ENCODE assay signal across 1 cellular context in genomic region chr6:67885081-67886033, GRCh38.
TF ChIP-seq lines count a peak whose summit lies in the region.

No MANE protein-coding gene starts in this region.

TF ChIP-seq in K562, 482 proteins besides CTCF, POLR2A, EP300 and RAD21 (continued from another document and continues in another):
- no peak for TF ChIP-seq CHD7 (IDR thresholded peaks at IDR 0.05; ENCODE audit: low read depth, low read length)
- TF ChIP-seq SRSF1 (IDR thresholded peaks at IDR 0.05; ENCODE audit: low read depth, low read length) = no peak
- no peak for TF ChIP-seq ZNF586 (CRISPR knock-in tag; conservative IDR thresholded peaks at IDR 0.05)
- TF ChIP-seq FOXJ2 (tag; IDR thresholded peaks at IDR 0.05) = no peak
- no peak for TF ChIP-seq ZNF512 (tag; IDR thresholded peaks at IDR 0.05)
- TF ChIP-seq FOXA1 (IDR thresholded peaks at IDR 0.05; ENCODE audit: borderline replicate concordance) = no peak
- TF ChIP-seq HDAC8 (tag; IDR thresholded peaks at IDR 0.05) = no peak
- no peak for TF ChIP-seq RFX5 (IDR thresholded peaks at IDR 0.05; ENCODE audit: low read depth, low read length)
- no peak for TF ChIP-seq HOXB6 (CRISPR knock-in tag; IDR thresholded peaks at IDR 0.05; ENCODE audit: borderline replicate concordance)
- TF ChIP-seq CHAMP1 (IDR thresholded peaks at IDR 0.05) = no peak
- no peak for TF ChIP-seq XRCC5 (IDR thresholded peaks at IDR 0.05; ENCODE audit: low read depth, low read length)
- no peak for TF ChIP-seq KAT8 (IDR thresholded peaks at IDR 0.05; ENCODE audit: low read depth)
- no peak for TF ChIP-seq IRF2 (CRISPR knock-in tag; IDR thresholded peaks at IDR 0.05)
- 0 out of 2 replicates have a peak, but pooled peaks have one; percentile 8 for TF ChIP-seq CC2D1A (IDR thresholded peaks at IDR 0.05)
- TF ChIP-seq GTF2B (IDR thresholded peaks at IDR 0.05; ENCODE audit: extremely low read depth, insufficient read length) = no peak
- TF ChIP-seq ZNF184 (CRISPR knock-in tag; IDR thresholded peaks at IDR 0.05) = no peak
- no peak for TF ChIP-seq DMBX1 (CRISPR knock-in tag; IDR thresholded peaks at IDR 0.05; ENCODE audit: borderline replicate concordance)
- no peak for TF ChIP-seq BRF2 (IDR thresholded peaks at IDR 0.05; ENCODE audit: borderline replicate concordance, insufficient read depth, insufficient read length)
- TF ChIP-seq GTF2E2 (tag; IDR thresholded peaks at IDR 0.05) = 0 out of 2 replicates have a peak, but pooled peaks have one; percentile 11
- TF ChIP-seq ZNF212 (CRISPR knock-in tag; IDR thresholded peaks at IDR 0.05) = no peak
- no peak for TF ChIP-seq HDAC2 (IDR thresholded peaks at IDR 0.05)
- TF ChIP-seq POU5F1 (IDR thresholded peaks at IDR 0.05; ENCODE audit: borderline replicate concordance, low read depth, low read length, partially characterized antibody) = no peak
- no peak for TF ChIP-seq U2AF2 (optimal IDR thresholded peaks at IDR 0.05; ENCODE audit: low read depth, low read length)
- TF ChIP-seq BRCA1 (IDR thresholded peaks at IDR 0.05) = no peak
- no peak for TF ChIP-seq BRCA1 (CRISPR knock-in tag; IDR thresholded peaks at IDR 0.05)
- no peak for TF ChIP-seq ZNF444 (CRISPR knock-in tag; IDR thresholded peaks at IDR 0.05)
- no peak for TF ChIP-seq ZNF316 (IDR thresholded peaks at IDR 0.05)
- TF ChIP-seq CREM (IDR thresholded peaks at IDR 0.05; ENCODE audit: low read depth) = no peak
- no peak for TF ChIP-seq TOE1 (IDR thresholded peaks at IDR 0.05; ENCODE audit: borderline replicate concordance)
- TF ChIP-seq TOE1 (CRISPR knock-in tag; IDR thresholded peaks at IDR 0.05; ENCODE audit: borderline replicate concordance, low read depth) = no peak
- no peak for TF ChIP-seq SMARCE1 (IDR thresholded peaks at IDR 0.05)
- no peak for TF ChIP-seq ESRRB (CRISPR knock-in tag; IDR thresholded peaks at IDR 0.05; ENCODE audit: borderline replicate concordance)
- TF ChIP-seq SMAD3 (CRISPR knock-in tag; conservative IDR thresholded peaks at IDR 0.05) = no peak
- TF ChIP-seq CBFB (CRISPR knock-in tag; IDR thresholded peaks at IDR 0.05) = no peak
- TF ChIP-seq ELF2 (CRISPR knock-in tag; IDR thresholded peaks at IDR 0.05) = 0 out of 2 replicates have a peak, but pooled peaks have one; percentile 15
- TF ChIP-seq POLR2AphosphoS5 (IDR thresholded peaks at IDR 0.05; ENCODE audit: control insufficient read depth, insufficient read depth, low read depth, low read length) = peak; percentile 14; the same call in 1 of the 2 replicates
- TF ChIP-seq, protein P1, sequence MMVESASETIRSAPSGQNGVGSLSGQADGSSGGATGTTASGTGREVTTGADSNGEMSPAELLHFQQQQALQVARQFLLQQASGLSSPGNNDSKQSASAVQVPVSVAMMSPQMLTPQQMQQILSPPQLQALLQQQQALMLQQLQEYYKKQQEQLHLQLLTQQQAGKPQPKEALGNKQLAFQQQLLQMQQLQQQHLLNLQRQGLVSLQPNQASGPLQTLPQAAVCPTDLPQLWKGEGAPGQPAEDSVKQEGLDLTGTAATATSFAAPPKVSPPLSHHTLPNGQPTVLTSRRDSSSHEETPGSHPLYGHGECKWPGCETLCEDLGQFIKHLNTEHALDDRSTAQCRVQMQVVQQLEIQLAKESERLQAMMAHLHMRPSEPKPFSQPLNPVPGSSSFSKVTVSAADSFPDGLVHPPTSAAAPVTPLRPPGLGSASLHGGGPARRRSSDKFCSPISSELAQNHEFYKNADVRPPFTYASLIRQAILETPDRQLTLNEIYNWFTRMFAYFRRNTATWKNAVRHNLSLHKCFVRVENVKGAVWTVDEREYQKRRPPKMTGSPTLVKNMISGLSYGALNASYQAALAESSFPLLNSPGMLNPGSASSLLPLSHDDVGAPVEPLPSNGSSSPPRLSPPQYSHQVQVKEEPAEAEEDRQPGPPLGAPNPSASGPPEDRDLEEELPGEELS (CRISPR knock-in tag; IDR thresholded peaks at IDR 0.05; ENCODE audit: borderline replicate concordance) = no peak
- no peak for TF ChIP-seq SAP30 (IDR thresholded peaks at IDR 0.05; ENCODE audit: borderline replicate concordance, insufficient read depth, low read depth, low read length, poor library complexity, severe bottlenecking)
- no peak for TF ChIP-seq NKRF (IDR thresholded peaks at IDR 0.05; ENCODE audit: borderline replicate concordance)
- no peak for TF ChIP-seq TRIM24 (IDR thresholded peaks at IDR 0.05)
- no peak for TF ChIP-seq TSC22D4 (tag; IDR thresholded peaks at IDR 0.05)
